15 cellular contexts compared by ENCODE assay signal in genomic region chr1:27605300-27605766, GRCh38. TPM values are rescaled to one million over a fixed set of nuclear protein-coding genes. Genes with fewer than 3 reads are reported as not detected.
DNase-seq lines count a peak whose midpoint lies in the region; ATAC-seq and TF ChIP-seq lines count a peak whose summit lies in the region.
"Had no signal": no experiment of that assay in that cellular context is flagged by ENCODE, and none has a peak within 500 bp of the region (broad histone marks: within the 10 kb centered on the region; RNA-seq: fewer than 3 reads in every experiment).

No MANE protein-coding gene starts in this region.

- H2AFZ ChIP-seq in trophoblast cell (ENCODE audit: insufficient read depth, low read length, poor library complexity): no peak overlapping the region
- no peak overlapping the region for H2AFZ ChIP-seq in Karpas-422 (ENCODE audit: low read length)

- CTCF ChIA-PET in activated naive CD4-positive, alpha-beta T cell treated with anti-CD3 and anti-CD28 coated beads, Interleukin-2, amount 10 ng/mL, durations not matched to agents 7 days and 5 days (lab: Charles Lee): interaction anchor here (0.7 to 11.5 kb wide), 20 partner anchors 9 to 526 kb away, joined by 3 to 221 read pairs (median 6); partner anchors contain the start of genes GPR3 and IFI6
- CTCF ChIA-PET in WTC11 (lab: Charles Lee): interaction anchor here (0.5 to 16.7 kb wide), 33 partner anchors 10 to 532 kb away, joined by 3 to 376 read pairs (median 11); partner anchors contain the start of genes FAM76A and IFI6

- TF ChIP-seq EP300 in suprapubic skin (IDR thresholded peaks at IDR 0.05): no peak

- peak overlapping the region; percentile 15 for H2BK5ac ChIP-seq in trophoblast cell (ENCODE audit: low read depth, low read length, poor library complexity)

- H3K9ac ChIP-seq in trophoblast cell (ENCODE audit: low read length): no peak overlapping the region
- H3K9ac ChIP-seq in Karpas-422 (ENCODE audit: low read length): no peak overlapping the region

- H3K27ac ChIP-seq in trophoblast cell (ENCODE audit: low read depth, low read length): no peak overlapping the region
- no peak overlapping the region for H3K27ac ChIP-seq in suprapubic skin
- no peak overlapping the region for H3K27ac ChIP-seq in Karpas-422 (ENCODE audit: low read length)
- H3K27ac ChIP-seq: cardiac muscle cell had no signal

- peaks cover 17% of the 10 kb centered on the region for H3K27me3 Mint-ChIP-seq in activated naive CD4-positive, alpha-beta T cell treated with anti-CD3 and anti-CD28 coated beads, Interleukin-2, amount 10 ng/mL, durations not matched to agents 7 days and 5 days
- no peaks in the 10 kb centered on the region; the same call in none of the 2 replicates for H3K27me3 Mint-ChIP-seq in WTC11 (ENCODE audit: low read depth)
- peaks cover 13% of the 10 kb centered on the region for H3K27me3 Mint-ChIP-seq in glutamatergic neuron (ENCODE audit: unreplicated experiment)

- H3K4me1 ChIP-seq in trophoblast cell (ENCODE audit: control insufficient read depth in 1 of 2, insufficient read depth in 2 of 2, low read length in 2 of 2) (peaks cover 43 to 44% of the 10 kb centered on the region in 2 experiments), suprapubic skin (peaks cover 47% of the 10 kb centered on the region), Karpas-422 (ENCODE audit: low read length) (peaks cover 50% of the 10 kb centered on the region)

- no peaks in the 10 kb centered on the region for H3K27me3 ChIP-seq in trophoblast cell (ENCODE audit: insufficient read depth, low read length)
- no peaks in the 10 kb centered on the region for H3K27me3 ChIP-seq in suprapubic skin
- no peaks in the 10 kb centered on the region for H3K27me3 ChIP-seq in Karpas-422 (ENCODE audit: low read length)
- H3K27me3 ChIP-seq: cardiac muscle cell had no signal

- peak overlapping the region; percentile 1 for H2BK120ac ChIP-seq in trophoblast cell (ENCODE audit: insufficient read depth, low read length, poor library complexity)

- H4K12ac ChIP-seq in trophoblast cell (ENCODE audit: low read depth, low read length): no peak overlapping the region

- H3K4me3 Mint-ChIP-seq in activated naive CD4-positive, alpha-beta T cell treated with anti-CD3 and anti-CD28 coated beads, Interleukin-2, amount 10 ng/mL, durations not matched to agents 7 days and 5 days: peak overlapping the region; percentile 96
- peak overlapping the region; percentile 92 for H3K4me3 Mint-ChIP-seq in WTC11
- H3K4me3 Mint-ChIP-seq in glutamatergic neuron (ENCODE audit: unreplicated experiment): peak overlapping the region; percentile 79

- peak overlapping the region; percentile 73 for H4K91ac ChIP-seq in trophoblast cell (ENCODE audit: low read depth, low read length)

- TF ChIP-seq CTCF in WTC11 (IDR thresholded peaks at IDR 0.05) (no peak), glutamatergic neuron (IDR thresholded peaks at IDR 0.05; ENCODE audit: partially characterized antibody, unreplicated experiment) (no peak), suprapubic skin (IDR thresholded peaks at IDR 0.05) (no peak)

- no peaks in the 10 kb centered on the region for H3K9me2 ChIP-seq in Karpas-422 (replicated peaks; ENCODE audit: insufficient read depth, low read length)

- H3K79me1 ChIP-seq in trophoblast cell (ENCODE audit: low read length): peaks cover 42% of the 10 kb centered on the region

- WGBS in trophoblast cell (ENCODE audit: extremely low coverage, insufficient coverage, insufficient read length): no CpG with 5 or more reads among the region's 7 CpGs
- WGBS in suprapubic skin: 81% methylated on average over 7 of the region's 7 CpGs

- H3K36me3 Mint-ChIP-seq in activated naive CD4-positive, alpha-beta T cell treated with anti-CD3 and anti-CD28 coated beads, Interleukin-2, amount 10 ng/mL, durations not matched to agents 7 days and 5 days: no peaks in the 10 kb centered on the region
- H3K36me3 Mint-ChIP-seq in WTC11 (no peaks in the 10 kb centered on the region), glutamatergic neuron (ENCODE audit: unreplicated experiment) (no peaks in the 10 kb centered on the region)

- H4K8ac ChIP-seq in trophoblast cell (ENCODE audit: low read depth, low read length): no peak overlapping the region

- H4K20me1 ChIP-seq in Karpas-422 (ENCODE audit: insufficient read depth, low read depth, low read length): peaks cover 22% of the 10 kb centered on the region

- peak overlapping the region; percentile 13 for H3K18ac ChIP-seq in trophoblast cell (ENCODE audit: low read length)

- no peak overlapping the region for H3K4me2 ChIP-seq in trophoblast cell (ENCODE audit: low read length)
- H3K4me2 ChIP-seq in Karpas-422 (ENCODE audit: low read depth, low read length, poor library complexity, severe bottlenecking): no peak overlapping the region

- no peaks in the 10 kb centered on the region for H3K9me3 Mint-ChIP-seq in activated naive CD4-positive, alpha-beta T cell treated with anti-CD3 and anti-CD28 coated beads, Interleukin-2, amount 10 ng/mL, durations not matched to agents 7 days and 5 days
- H3K9me3 Mint-ChIP-seq in WTC11: no peaks in the 10 kb centered on the region
- peaks cover 4% of the 10 kb centered on the region for H3K9me3 Mint-ChIP-seq in glutamatergic neuron (ENCODE audit: unreplicated experiment)

- POLR2A ChIA-PET in WTC11 (lab: Charles Lee): interaction anchor here (0.9 to 3.9 kb wide), 2 partner anchors 30 to 48 kb away, joined by 3 to 21 read pairs; no protein-coding TSS in a partner anchor

- H3K36me3 ChIP-seq in trophoblast cell (ENCODE audit: control insufficient read depth in 1 of 2, insufficient read depth in 2 of 2, low read length in 2 of 2): peaks cover 0 to 3% of the 10 kb centered on the region in 2 experiments
- no peaks in the 10 kb centered on the region for H3K36me3 ChIP-seq in suprapubic skin
- no peaks in the 10 kb centered on the region for H3K36me3 ChIP-seq in Karpas-422 (ENCODE audit: insufficient read depth, low read length)
- H3K36me3 ChIP-seq: cardiac muscle cell had no signal

- peaks cover 29% of the 10 kb centered on the region for H3K79me2 ChIP-seq in trophoblast cell (ENCODE audit: control insufficient read depth, insufficient read depth, low read length, poor library complexity)
- H3K79me2 ChIP-seq in Karpas-422 (ENCODE audit: low read length): no peaks in the 10 kb centered on the region

- peaks cover 39% of the 10 kb centered on the region for H3K4me1 Mint-ChIP-seq in activated naive CD4-positive, alpha-beta T cell treated with anti-CD3 and anti-CD28 coated beads, Interleukin-2, amount 10 ng/mL, durations not matched to agents 7 days and 5 days
- peaks cover 48% of the 10 kb centered on the region for H3K4me1 Mint-ChIP-seq in WTC11
- H3K4me1 Mint-ChIP-seq in glutamatergic neuron (ENCODE audit: low read depth, unreplicated experiment): peaks cover 33% of the 10 kb centered on the region

- H3K27ac Mint-ChIP-seq in activated naive CD4-positive, alpha-beta T cell treated with anti-CD3 and anti-CD28 coated beads, Interleukin-2, amount 10 ng/mL, durations not matched to agents 7 days and 5 days: no peak overlapping the region
- no peak overlapping the region for H3K27ac Mint-ChIP-seq in WTC11
- no peak overlapping the region for H3K27ac Mint-ChIP-seq in glutamatergic neuron (ENCODE audit: unreplicated experiment)

- no peak overlapping the region for H3K4ac ChIP-seq in trophoblast cell (ENCODE audit: low read depth, low read length)

- no peak overlapping the region for H3K4me3 ChIP-seq in trophoblast cell (ENCODE audit: low read depth, low read length)
- H3K4me3 ChIP-seq in suprapubic skin: no peak overlapping the region
- H3K4me3 ChIP-seq in Karpas-422 (ENCODE audit: low read length): no peak overlapping the region

- peak overlapping the region; percentile 27 for H3K14ac ChIP-seq in trophoblast cell (ENCODE audit: low read length)

- no peak for ATAC-seq in WTC11

- TF ChIP-seq POLR2A in suprapubic skin (IDR thresholded peaks at IDR 0.05): no peak

- H3K9me3 ChIP-seq in trophoblast cell (ENCODE audit: insufficient read depth, low read depth, low read length): no peaks in the 10 kb centered on the region
- H3K9me3 ChIP-seq in suprapubic skin: no peaks in the 10 kb centered on the region
- H3K9me3 ChIP-seq in Karpas-422 (ENCODE audit: low read length): no peaks in the 10 kb centered on the region

- no peak overlapping the region for H3K23ac ChIP-seq in trophoblast cell (ENCODE audit: low read length)

- H2AK5ac ChIP-seq in trophoblast cell (ENCODE audit: low read length): peak overlapping the region; percentile 24

- peak overlapping the region; percentile 66 for H2BK12ac ChIP-seq in trophoblast cell (ENCODE audit: low read length)

- DNase-seq in activated naive CD4-positive, alpha-beta T cell treated with anti-CD3 and anti-CD28 coated beads, Interleukin-2, amount 10 ng/mL, durations not matched to agents 7 days and 5 days: no peak
- no peak for DNase-seq in activated naive CD4-positive, alpha-beta T cell treated with anti-CD3 and anti-CD28 coated beads, Interleukin-2, amount 50 U/mL, for 16 hours
- no peak for DNase-seq in WTC11 (ENCODE audit: low spot score)
- DNase-seq in glutamatergic neuron: no peak
- DNase-seq in trophoblast cell: no peak
- no peak for DNase-seq in suprapubic skin (ENCODE audit: low spot score in 2 of 2)
- no peak for DNase-seq in D341Med (ENCODE audit: low spot score)
- no peak for DNase-seq in Karpas-422
- DNase-seq: activated CD4-positive, CD25-positive, alpha-beta regulatory T cell treated with anti-CD3 and anti-CD28 coated beads, Interleukin-2, amount 50 U/mL, for 72 hours; activated gamma-delta T cell; DMS79; MM.1S; NCI-H2029 treated with DMSO at 0.1 percent for 48 hours; NCI-H526 treated with DMSO at 0.1 percent for 48 hours had no signal

TF ChIP-seq in WTC11, 78 proteins besides CTCF, POLR2A, EP300 and RAD21 (continues in another document):
- TF ChIP-seq TCF7 (CRISPR knock-in tag; IDR thresholded peaks at IDR 0.05; ENCODE audit: low read depth) (no peak), PRRX2 (CRISPR knock-in tag; IDR thresholded peaks at IDR 0.05) (no peak)

RNA-seq across cellular contexts. Expression of gene AHDC1, which starts 1.4 kb away (rescaled TPM):
- total RNA-seq in WTC11 (2021) (31.6 to 49.0 TPM (median 32.6 TPM) in 3 replicates), glutamatergic neuron (ENCODE audit: unreplicated experiment) (131 TPM), suprapubic skin (100 to 1,000 TPM in 1 of 4 donors, 10 to 100 TPM in 3; 46.7 to 103 (median 60.1) TPM)
- polyA plus RNA-seq in trophoblast cell (2013): 37.4 and 37.5 TPM in 2 replicates
- 2.1 and 2.2 TPM in 2 replicates for total RNA-seq in Karpas-422 (2014; rRNA removed; shearing (Covaris generic); ENCODE audit: low replicate concordance)

RNA-seq across cellular contexts. Expression of gene FGR, which starts 29.7 kb away (rescaled TPM):
- total RNA-seq in WTC11 (2021) (0.30 to 0.77 TPM (median 0.46 TPM) in 3 replicates), glutamatergic neuron (ENCODE audit: unreplicated experiment) (not detected), suprapubic skin (1 to 10 TPM; 3.0 to 9.2 (median 5.9) TPM)
- 0.04 TPM in 1 of 2 replicates, not detected in the other for polyA plus RNA-seq in trophoblast cell (2013)
- total RNA-seq in Karpas-422 (2014; rRNA removed; shearing (Covaris generic); ENCODE audit: low replicate concordance): 3.0 and 5.6 TPM in 2 replicates
- total RNA-seq: cardiac muscle cell had no signal

Comparison
In these comparisons a context has a peak if more than half of its experiments do, and no peak if none do; other contexts are left out.
1. RNA of gene AHDC1, which starts 1.4 kb away (total RNA-seq): 131 TPM in glutamatergic neuron (single experiment), 46.7 to 103 TPM in suprapubic skin and 31.6 to 49.0 TPM in WTC11; 2.1 to 2.2 TPM in Karpas-422; every median in the first group is over 10 times any median in the second.
2. Peak in every context shown above with its lines, with median percentiles within 50 percentile points of each other: H3K4me3 Mint-ChIP-seq.